In the genomic region with DNA sequence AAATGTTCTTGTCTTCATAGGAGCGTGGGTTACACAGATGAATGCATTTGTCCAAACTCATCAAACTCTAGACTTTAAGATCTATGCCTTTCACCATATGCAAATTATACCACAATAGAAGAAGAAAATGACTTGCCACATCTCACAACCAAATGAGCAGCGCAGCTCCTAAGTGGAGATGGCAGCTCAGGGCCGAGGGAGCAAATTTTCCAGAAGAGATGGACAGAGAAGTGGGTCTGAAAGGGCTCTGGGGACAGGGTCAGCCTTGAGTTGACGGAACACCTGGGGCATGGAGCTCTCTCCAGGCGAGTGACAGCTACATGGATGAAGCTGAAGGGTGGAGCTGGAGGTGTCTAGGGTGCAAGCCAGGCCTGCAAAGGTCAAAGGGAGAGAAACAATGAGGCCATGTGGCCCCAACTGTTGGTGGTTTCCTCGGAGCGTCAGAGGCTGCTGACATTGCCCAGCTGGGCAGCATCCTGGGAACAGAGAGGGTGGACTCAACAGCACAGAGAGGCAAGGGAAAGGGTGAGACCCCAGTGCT, we compare ENCODE assay signal across 13 cellular contexts.
DNase-seq lines count a peak whose midpoint lies in the region; ATAC-seq and TF ChIP-seq lines count a peak whose summit lies in the region.
"Had no signal": no experiment of that assay in that cellular context is flagged by ENCODE, and none has a peak within 500 bp of the region (broad histone marks: within the 10 kb centered on the region; RNA-seq: fewer than 3 reads in every experiment).

No MANE protein-coding gene starts in this region.

- H3K9me3 ChIP-seq in colonic mucosa: no peaks in the 10 kb centered on the region
- H3K9me3 ChIP-seq in CD8-positive, alpha-beta memory T cell (ENCODE audit: low read length): no peaks in the 10 kb centered on the region

- H3K9ac ChIP-seq in colonic mucosa (ENCODE audit: low read depth in 2 of 2, low read length in 2 of 2): no peak overlapping the region
- H3K9ac ChIP-seq: GM23248 had no signal

- ATAC-seq in stimulated activated naive CD8-positive, alpha-beta T cell treated with anti-CD3 and anti-CD28 coated beads, Interleukin-15, Interleukin-2, amounts not matched to agents 100 U/mL and 50 U/mL, for 24 hours: peak; percentile 19
- no peak for ATAC-seq in stimulated activated naive CD8-positive, alpha-beta T cell treated with anti-CD3 and anti-CD28 coated beads, Interleukin-15, amount 100 ng/mL, for 72 hours
- ATAC-seq in HG02588 (IDR thresholded peaks at IDR 0.05; ENCODE audit: unreplicated experiment): peak; percentile 70
- ATAC-seq in HG03354 (IDR thresholded peaks at IDR 0.05; ENCODE audit: poor library complexity, severe bottlenecking, unreplicated experiment): peak; percentile 95

- H3K4me3 Mint-ChIP-seq in stimulated activated naive CD8-positive, alpha-beta T cell treated with anti-CD3 and anti-CD28 coated beads, Interleukin-15, amount 100 ng/mL, for 72 hours: no peak overlapping the region
- H3K4me3 Mint-ChIP-seq in CD8-positive, alpha-beta memory T cell: no peak overlapping the region

- no peak overlapping the region for H3K4me3 ChIP-seq in colonic mucosa
- H3K4me3 ChIP-seq in CD8-positive, alpha-beta memory T cell (ENCODE audit: low read length): no peak overlapping the region
- H3K4me3 ChIP-seq: GM23248 had no signal

- TF ChIP-seq CTCF in colonic mucosa (IDR thresholded peaks at IDR 0.05): no peak

- H3K27ac Mint-ChIP-seq in stimulated activated naive CD8-positive, alpha-beta T cell treated with anti-CD3 and anti-CD28 coated beads, Interleukin-15, amount 100 ng/mL, for 72 hours: peak overlapping the region in 1 of 2 donors; percentile 15
- H3K27ac Mint-ChIP-seq in CD8-positive, alpha-beta memory T cell: no peak overlapping the region

- DNase-seq in stimulated activated naive CD8-positive, alpha-beta T cell treated with anti-CD3 and anti-CD28 coated beads, Interleukin-15, Interleukin-2, amounts not matched to agents 100 U/mL and 50 U/mL, for 24 hours: no peak
- no peak for DNase-seq in stimulated activated naive CD8-positive, alpha-beta T cell treated with anti-CD3 and anti-CD28 coated beads, Interleukin-15, amount 100 ng/mL, for 72 hours
- DNase-seq in globus pallidus (ENCODE audit: low spot score) (no peak), colonic mucosa (no peak), NCI-H2081 (lab: John Stamatoyannopoulos, UW) (no peak)
- DNase-seq in CD8-positive, alpha-beta memory T cell: no peak
- DNase-seq: 8988T, DMS79, GM23248, NCI-H2171, trophoblast cell had no signal

- intact Hi-C loops in colonic mucosa (cut with DNase I): no loop called here

- no peaks in the 10 kb centered on the region for H3K36me3 ChIP-seq in colonic mucosa
- H3K36me3 ChIP-seq in CD8-positive, alpha-beta memory T cell (ENCODE audit: insufficient read depth, low read length): no peaks in the 10 kb centered on the region

- CTCF ChIA-PET in CD8-positive, alpha-beta memory T cell (lab: Charles Lee): interaction anchor here (0.7 kb wide), 1 partner anchor 229 kb away, joined by 3 read pairs; no protein-coding TSS in a partner anchor

- H3K4me1 ChIP-seq in colonic mucosa: peaks cover 5% of the 10 kb centered on the region
- no peaks in the 10 kb centered on the region for H3K4me1 ChIP-seq in CD8-positive, alpha-beta memory T cell (ENCODE audit: insufficient read depth, low read length)

- peaks cover 6 to 12% (median 7%) of the 10 kb centered on the region in 3 donors for H3K36me3 Mint-ChIP-seq in CD8-positive, alpha-beta memory T cell

- H3K27me3 ChIP-seq in colonic mucosa: no peaks in the 10 kb centered on the region
- H3K27me3 ChIP-seq in CD8-positive, alpha-beta memory T cell (ENCODE audit: insufficient read depth, low read length, poor library complexity, severe bottlenecking): no peaks in the 10 kb centered on the region

- no peaks in the 10 kb centered on the region for H3K4me1 Mint-ChIP-seq in stimulated activated naive CD8-positive, alpha-beta T cell treated with anti-CD3 and anti-CD28 coated beads, Interleukin-15, amount 100 ng/mL, for 72 hours
- H3K4me1 Mint-ChIP-seq in CD8-positive, alpha-beta memory T cell: peaks cover 0 to 1% (median 0%) of the 10 kb centered on the region in 3 donors

- POLR2A ChIA-PET in CD8-positive, alpha-beta memory T cell (lab: Charles Lee): no interaction called here

- H3K27me3 Mint-ChIP-seq in stimulated activated naive CD8-positive, alpha-beta T cell treated with anti-CD3 and anti-CD28 coated beads, Interleukin-15, amount 100 ng/mL, for 72 hours: no peaks in the 10 kb centered on the region
- peaks cover 0 to 1% of the 10 kb centered on the region in 2 donors for H3K27me3 Mint-ChIP-seq in CD8-positive, alpha-beta memory T cell

- no peak overlapping the region for H3K27ac ChIP-seq in colonic mucosa
- no peak overlapping the region for H3K27ac ChIP-seq in CD8-positive, alpha-beta memory T cell (ENCODE audit: low read depth, low read length)
- H3K27ac ChIP-seq: GM23248 had no signal

- H3K9me3 Mint-ChIP-seq in stimulated activated naive CD8-positive, alpha-beta T cell treated with anti-CD3 and anti-CD28 coated beads, Interleukin-15, amount 100 ng/mL, for 72 hours: no peaks in the 10 kb centered on the region
- H3K9me3 Mint-ChIP-seq in CD8-positive, alpha-beta memory T cell: no peaks in the 10 kb centered on the region
